2 cellular contexts compared by ENCODE assay signal in the genomic region with DNA sequence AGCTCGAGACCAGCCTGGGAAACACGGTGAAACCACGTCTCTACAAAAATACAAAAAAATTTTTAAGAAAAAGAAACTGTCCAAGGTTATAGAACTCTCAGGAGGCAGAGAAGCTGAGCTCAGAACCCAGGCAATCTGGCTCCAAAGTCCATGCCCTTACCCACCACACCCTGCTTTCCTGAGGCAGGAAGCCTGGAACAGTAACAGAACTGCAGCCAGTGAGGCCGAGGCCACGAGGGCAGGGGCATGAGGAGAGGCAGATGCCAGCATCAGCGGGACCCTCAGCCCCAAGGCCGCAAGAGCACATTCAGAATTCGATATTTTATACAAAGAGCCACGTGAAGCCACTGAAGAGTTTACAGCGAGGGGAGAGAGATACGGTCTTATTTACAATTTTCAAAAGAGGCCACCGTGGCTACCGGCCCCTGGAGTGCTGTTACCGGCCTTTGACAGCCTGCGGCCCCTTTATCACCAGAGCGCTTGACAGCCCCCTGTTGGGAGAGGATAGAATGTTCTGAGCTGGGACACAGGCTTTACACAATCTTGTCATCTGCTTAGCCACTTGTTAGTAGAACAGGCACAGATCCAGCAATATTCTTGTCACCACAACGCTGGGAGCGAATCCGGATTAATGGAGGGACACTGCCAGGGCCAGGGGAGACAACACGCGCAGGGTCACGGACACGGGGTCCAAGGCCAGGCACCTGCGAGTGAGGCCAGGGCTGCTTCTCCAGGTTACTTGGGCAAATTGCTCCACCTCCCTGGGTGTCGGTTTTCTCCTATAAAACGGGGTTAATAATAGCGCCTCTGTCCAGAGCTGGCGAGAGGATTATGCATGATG.
TF ChIP-seq lines count a peak whose summit lies in the region.

No MANE protein-coding gene starts in this region.

TF ChIP-seq in HEK293, 187 proteins besides CTCF, POLR2A, EP300 and RAD21 (continued from another document and continues in another):
- TF ChIP-seq, protein P1, sequence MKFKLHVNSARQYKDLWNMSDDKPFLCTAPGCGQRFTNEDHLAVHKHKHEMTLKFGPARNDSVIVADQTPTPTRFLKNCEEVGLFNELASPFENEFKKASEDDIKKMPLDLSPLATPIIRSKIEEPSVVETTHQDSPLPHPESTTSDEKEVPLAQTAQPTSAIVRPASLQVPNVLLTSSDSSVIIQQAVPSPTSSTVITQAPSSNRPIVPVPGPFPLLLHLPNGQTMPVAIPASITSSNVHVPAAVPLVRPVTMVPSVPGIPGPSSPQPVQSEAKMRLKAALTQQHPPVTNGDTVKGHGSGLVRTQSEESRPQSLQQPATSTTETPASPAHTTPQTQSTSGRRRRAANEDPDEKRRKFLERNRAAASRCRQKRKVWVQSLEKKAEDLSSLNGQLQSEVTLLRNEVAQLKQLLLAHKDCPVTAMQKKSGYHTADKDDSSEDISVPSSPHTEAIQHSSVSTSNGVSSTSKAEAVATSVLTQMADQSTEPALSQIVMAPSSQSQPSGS (tag by site-specific recombination; IDR thresholded peaks at IDR 0.05; ENCODE audit: low read depth) = no peak
- TF ChIP-seq ZNF157 (tag by site-specific recombination; IDR thresholded peaks at IDR 0.05) = no peak
- TF ChIP-seq KLF9 (tag by site-specific recombination; IDR thresholded peaks at IDR 0.05; ENCODE audit: low read depth) = no peak
- TF ChIP-seq ZNF202 (tag by site-specific recombination; IDR thresholded peaks at IDR 0.05; ENCODE audit: borderline replicate concordance) = no peak
- TF ChIP-seq TCF7L2 (IDR thresholded peaks at IDR 0.05; ENCODE audit: borderline replicate concordance, low read depth, low read length) = peak; percentile 79
- TF ChIP-seq ZNF629 (tag by site-specific recombination; IDR thresholded peaks at IDR 0.05) = no peak
- TF ChIP-seq ZNF843 (tag by site-specific recombination; IDR thresholded peaks at IDR 0.05) = no peak
- peak; percentile 95 for TF ChIP-seq FEZF1 (tag by site-specific recombination; IDR thresholded peaks at IDR 0.05)
- TF ChIP-seq, protein P2, sequence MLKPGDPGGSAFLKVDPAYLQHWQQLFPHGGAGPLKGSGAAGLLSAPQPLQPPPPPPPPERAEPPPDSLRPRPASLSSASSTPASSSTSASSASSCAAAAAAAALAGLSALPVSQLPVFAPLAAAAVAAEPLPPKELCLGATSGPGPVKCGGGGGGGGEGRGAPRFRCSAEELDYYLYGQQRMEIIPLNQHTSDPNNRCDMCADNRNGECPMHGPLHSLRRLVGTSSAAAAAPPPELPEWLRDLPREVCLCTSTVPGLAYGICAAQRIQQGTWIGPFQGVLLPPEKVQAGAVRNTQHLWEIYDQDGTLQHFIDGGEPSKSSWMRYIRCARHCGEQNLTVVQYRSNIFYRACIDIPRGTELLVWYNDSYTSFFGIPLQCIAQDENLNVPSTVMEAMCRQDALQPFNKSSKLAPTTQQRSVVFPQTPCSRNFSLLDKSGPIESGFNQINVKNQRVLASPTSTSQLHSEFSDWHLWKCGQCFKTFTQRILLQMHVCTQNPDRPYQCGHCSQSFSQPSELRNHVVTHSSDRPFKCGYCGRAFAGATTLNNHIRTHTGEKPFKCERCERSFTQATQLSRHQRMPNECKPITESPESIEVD (tag by site-specific recombination; IDR thresholded peaks at IDR 0.05) = no peak
- no peak for TF ChIP-seq ZNF354C (tag by site-specific recombination; IDR thresholded peaks at IDR 0.05; ENCODE audit: borderline replicate concordance, low read depth)
- TF ChIP-seq ZBTB20 (tag by site-specific recombination; IDR thresholded peaks at IDR 0.05) = no peak
- no peak for TF ChIP-seq ZNF155 (tag by site-specific recombination; IDR thresholded peaks at IDR 0.05)
- TF ChIP-seq ZNF138 (tag by site-specific recombination; IDR thresholded peaks at IDR 0.05; ENCODE audit: borderline replicate concordance) = no peak
- no peak for TF ChIP-seq HOXC10 (CRISPR knock-in tag; IDR thresholded peaks at IDR 0.05)
- TF ChIP-seq ZNF510 (tag by site-specific recombination; IDR thresholded peaks at IDR 0.05; ENCODE audit: insufficient replicate concordance) = no peak
- TF ChIP-seq, protein P3, sequence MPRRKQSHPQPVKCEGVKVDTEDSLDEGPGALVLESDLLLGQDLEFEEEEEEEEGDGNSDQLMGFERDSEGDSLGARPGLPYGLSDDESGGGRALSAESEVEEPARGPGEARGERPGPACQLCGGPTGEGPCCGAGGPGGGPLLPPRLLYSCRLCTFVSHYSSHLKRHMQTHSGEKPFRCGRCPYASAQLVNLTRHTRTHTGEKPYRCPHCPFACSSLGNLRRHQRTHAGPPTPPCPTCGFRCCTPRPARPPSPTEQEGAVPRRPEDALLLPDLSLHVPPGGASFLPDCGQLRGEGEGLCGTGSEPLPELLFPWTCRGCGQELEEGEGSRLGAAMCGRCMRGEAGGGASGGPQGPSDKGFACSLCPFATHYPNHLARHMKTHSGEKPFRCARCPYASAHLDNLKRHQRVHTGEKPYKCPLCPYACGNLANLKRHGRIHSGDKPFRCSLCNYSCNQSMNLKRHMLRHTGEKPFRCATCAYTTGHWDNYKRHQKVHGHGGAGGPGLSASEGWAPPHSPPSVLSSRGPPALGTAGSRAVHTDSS (tag by site-specific recombination; IDR thresholded peaks at IDR 0.05) = no peak
- TF ChIP-seq REPIN1 (tag by site-specific recombination; IDR thresholded peaks at IDR 0.05; ENCODE audit: low read depth) = no peak
- no peak for TF ChIP-seq ZNF623 (tag by site-specific recombination; IDR thresholded peaks at IDR 0.05)
- TF ChIP-seq ZNF660 (tag by site-specific recombination; IDR thresholded peaks at IDR 0.05) = no peak
- peak; percentile 98 for TF ChIP-seq SCRT2 (tag by site-specific recombination; IDR thresholded peaks at IDR 0.05)
- TF ChIP-seq ZNF221 (tag by site-specific recombination; IDR thresholded peaks at IDR 0.05; ENCODE audit: borderline replicate concordance) = no peak
- peak; percentile 37; the same call in 1 of the 2 replicates for TF ChIP-seq ZXDB (tag by site-specific recombination; IDR thresholded peaks at IDR 0.05)
- no peak for TF ChIP-seq ZNF223 (tag by site-specific recombination; IDR thresholded peaks at IDR 0.05)
- TF ChIP-seq ZNF677 (tag by site-specific recombination; IDR thresholded peaks at IDR 0.05) = no peak
- TF ChIP-seq PRDM1 (tag by site-specific recombination; IDR thresholded peaks at IDR 0.05) = no peak
- no peak for TF ChIP-seq KLF10 (tag by site-specific recombination; IDR thresholded peaks at IDR 0.05)
- no peak for TF ChIP-seq ZNF830 (tag by site-specific recombination; IDR thresholded peaks at IDR 0.05; ENCODE audit: low read depth)
- TF ChIP-seq ZNF114 (tag by site-specific recombination; IDR thresholded peaks at IDR 0.05) = no peak
- no peak for TF ChIP-seq EGR2 (tag by site-specific recombination; IDR thresholded peaks at IDR 0.05; ENCODE audit: low read depth)
- TF ChIP-seq ZNF776 (tag by site-specific recombination; IDR thresholded peaks at IDR 0.05; ENCODE audit: borderline replicate concordance) = no peak

TF ChIP-seq in WTC11, 78 proteins besides CTCF, POLR2A, EP300 and RAD21 (continued from another document and continues in another):
- TF ChIP-seq ZNF263 (CRISPR knock-in tag; IDR thresholded peaks at IDR 0.05; ENCODE audit: low read depth) = no peak
- TF ChIP-seq E2F5 (CRISPR knock-in tag; IDR thresholded peaks at IDR 0.05) = no peak
- TF ChIP-seq, protein P1 (CRISPR knock-in tag; IDR thresholded peaks at IDR 0.05; ENCODE audit: borderline replicate concordance, low read depth) = no peak
- no peak for TF ChIP-seq NR1H2 (CRISPR knock-in tag; IDR thresholded peaks at IDR 0.05)
- no peak for TF ChIP-seq SOX15 (CRISPR knock-in tag; IDR thresholded peaks at IDR 0.05)
- TF ChIP-seq NFYB (CRISPR knock-in tag; conservative IDR thresholded peaks at IDR 0.05; ENCODE audit: low read depth) = no peak
- no peak for TF ChIP-seq ESRRA (CRISPR knock-in tag; IDR thresholded peaks at IDR 0.05; ENCODE audit: borderline replicate concordance)
- TF ChIP-seq, protein P4, sequence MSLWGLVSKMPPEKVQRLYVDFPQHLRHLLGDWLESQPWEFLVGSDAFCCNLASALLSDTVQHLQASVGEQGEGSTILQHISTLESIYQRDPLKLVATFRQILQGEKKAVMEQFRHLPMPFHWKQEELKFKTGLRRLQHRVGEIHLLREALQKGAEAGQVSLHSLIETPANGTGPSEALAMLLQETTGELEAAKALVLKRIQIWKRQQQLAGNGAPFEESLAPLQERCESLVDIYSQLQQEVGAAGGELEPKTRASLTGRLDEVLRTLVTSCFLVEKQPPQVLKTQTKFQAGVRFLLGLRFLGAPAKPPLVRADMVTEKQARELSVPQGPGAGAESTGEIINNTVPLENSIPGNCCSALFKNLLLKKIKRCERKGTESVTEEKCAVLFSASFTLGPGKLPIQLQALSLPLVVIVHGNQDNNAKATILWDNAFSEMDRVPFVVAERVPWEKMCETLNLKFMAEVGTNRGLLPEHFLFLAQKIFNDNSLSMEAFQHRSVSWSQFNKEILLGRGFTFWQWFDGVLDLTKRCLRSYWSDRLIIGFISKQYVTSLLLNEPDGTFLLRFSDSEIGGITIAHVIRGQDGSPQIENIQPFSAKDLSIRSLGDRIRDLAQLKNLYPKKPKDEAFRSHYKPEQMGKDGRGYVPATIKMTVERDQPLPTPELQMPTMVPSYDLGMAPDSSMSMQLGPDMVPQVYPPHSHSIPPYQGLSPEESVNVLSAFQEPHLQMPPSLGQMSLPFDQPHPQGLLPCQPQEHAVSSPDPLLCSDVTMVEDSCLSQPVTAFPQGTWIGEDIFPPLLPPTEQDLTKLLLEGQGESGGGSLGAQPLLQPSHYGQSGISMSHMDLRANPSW (CRISPR knock-in tag; conservative IDR thresholded peaks at IDR 0.05; ENCODE audit: low read depth) = no peak
- TF ChIP-seq PRRX2 (CRISPR knock-in tag; IDR thresholded peaks at IDR 0.05) = no peak
- no peak for TF ChIP-seq ETV6 (CRISPR knock-in tag; IDR thresholded peaks at IDR 0.05)
- no peak for TF ChIP-seq TCF7 (CRISPR knock-in tag; IDR thresholded peaks at IDR 0.05; ENCODE audit: low read depth)
- TF ChIP-seq, protein P5, sequence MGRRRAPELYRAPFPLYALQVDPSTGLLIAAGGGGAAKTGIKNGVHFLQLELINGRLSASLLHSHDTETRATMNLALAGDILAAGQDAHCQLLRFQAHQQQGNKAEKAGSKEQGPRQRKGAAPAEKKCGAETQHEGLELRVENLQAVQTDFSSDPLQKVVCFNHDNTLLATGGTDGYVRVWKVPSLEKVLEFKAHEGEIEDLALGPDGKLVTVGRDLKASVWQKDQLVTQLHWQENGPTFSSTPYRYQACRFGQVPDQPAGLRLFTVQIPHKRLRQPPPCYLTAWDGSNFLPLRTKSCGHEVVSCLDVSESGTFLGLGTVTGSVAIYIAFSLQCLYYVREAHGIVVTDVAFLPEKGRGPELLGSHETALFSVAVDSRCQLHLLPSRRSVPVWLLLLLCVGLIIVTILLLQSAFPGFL (CRISPR knock-in tag; IDR thresholded peaks at IDR 0.05; ENCODE audit: borderline replicate concordance) = no peak
- no peak for TF ChIP-seq NFE2L1 (CRISPR knock-in tag; IDR thresholded peaks at IDR 0.05)
- TF ChIP-seq, protein P6, sequence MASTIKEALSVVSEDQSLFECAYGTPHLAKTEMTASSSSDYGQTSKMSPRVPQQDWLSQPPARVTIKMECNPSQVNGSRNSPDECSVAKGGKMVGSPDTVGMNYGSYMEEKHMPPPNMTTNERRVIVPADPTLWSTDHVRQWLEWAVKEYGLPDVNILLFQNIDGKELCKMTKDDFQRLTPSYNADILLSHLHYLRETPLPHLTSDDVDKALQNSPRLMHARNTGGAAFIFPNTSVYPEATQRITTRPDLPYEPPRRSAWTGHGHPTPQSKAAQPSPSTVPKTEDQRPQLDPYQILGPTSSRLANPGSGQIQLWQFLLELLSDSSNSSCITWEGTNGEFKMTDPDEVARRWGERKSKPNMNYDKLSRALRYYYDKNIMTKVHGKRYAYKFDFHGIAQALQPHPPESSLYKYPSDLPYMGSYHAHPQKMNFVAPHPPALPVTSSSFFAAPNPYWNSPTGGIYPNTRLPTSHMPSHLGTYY (CRISPR knock-in tag; IDR thresholded peaks at IDR 0.05) = no peak
- TF ChIP-seq AFF4 (CRISPR knock-in tag; IDR thresholded peaks at IDR 0.05; ENCODE audit: borderline replicate concordance) = no peak
